In genomic region chr19:47275866-47276461, GRCh38 we compare ENCODE assay signal across 9 cellular contexts. TPM values are rescaled to one million over a fixed set of nuclear protein-coding genes. Genes with fewer than 3 reads are reported as not detected.
DNase-seq lines count a peak whose midpoint lies in the region; ATAC-seq and TF ChIP-seq lines count a peak whose summit lies in the region.
"Had no signal": no experiment of that assay in that cellular context is flagged by ENCODE, and none has a peak within 500 bp of the region (broad histone marks: within the 10 kb centered on the region; RNA-seq: fewer than 3 reads in every experiment).

No MANE protein-coding gene starts in this region.

- H3K36me3 ChIP-seq in hepatocyte (replicated peaks; ENCODE audit: insufficient read depth, low read depth) (no peaks in the 10 kb centered on the region), stomach smooth muscle (ENCODE audit: control insufficient read depth in 2 of 2, insufficient read depth in 2 of 2, low read length in 2 of 2) (peaks cover 5 to 6% of the 10 kb centered on the region in 2 donors)

- no peak for TF ChIP-seq CTCF in activated CD8-positive, alpha-beta T cell treated with anti-CD3 and anti-CD28 coated beads for 36 hours (IDR thresholded peaks at IDR 0.05)
- TF ChIP-seq CTCF in hepatocyte (IDR thresholded peaks at IDR 0.05; ENCODE audit: poor library complexity) = no peak

- H3K9me3 ChIP-seq in hepatocyte (ENCODE audit: low read depth) (no peaks in the 10 kb centered on the region), stomach smooth muscle (ENCODE audit: control insufficient read depth in 2 of 2, low read length in 2 of 2) (no peaks in the 10 kb centered on the region)

- peaks cover 26% of the 10 kb centered on the region for H3K4me1 Mint-ChIP-seq in activated CD8-positive, alpha-beta T cell treated with anti-CD3 and anti-CD28 coated beads for 36 hours (ENCODE audit: low read depth)

- H3K27ac ChIP-seq in hepatocyte (no peak overlapping the region), stomach smooth muscle (ENCODE audit: low read length) (peak overlapping the region; percentile 80)

- H3K27ac Mint-ChIP-seq in activated CD8-positive, alpha-beta T cell treated with anti-CD3 and anti-CD28 coated beads for 36 hours = no peak overlapping the region

- H3K27me3 ChIP-seq in hepatocyte (no peaks in the 10 kb centered on the region), stomach smooth muscle (ENCODE audit: control insufficient read depth in 1 of 2, insufficient read depth in 2 of 2, low read length in 2 of 2) (no peaks in the 10 kb centered on the region)

- CTCF ChIA-PET in activated CD8-positive, alpha-beta T cell treated with anti-CD3 and anti-CD28 coated beads for 36 hours (lab: Charles Lee) = interaction anchor here (1.6 to 3.7 kb wide), 6 partner anchors 8 to 115 kb away, joined by 8 to 22 read pairs (median 10); no protein-coding TSS in a partner anchor

- H3K9me2 ChIP-seq in hepatocyte (replicated peaks; ENCODE audit: insufficient read depth) = no peaks in the 10 kb centered on the region

- peaks cover 10% of the 10 kb centered on the region for H4K20me1 ChIP-seq in hepatocyte (ENCODE audit: insufficient read depth, poor library complexity, severe bottlenecking)

- H2AFZ ChIP-seq in hepatocyte = no peak overlapping the region

- POLR2A ChIA-PET in activated CD8-positive, alpha-beta T cell treated with anti-CD3 and anti-CD28 coated beads for 36 hours (lab: Charles Lee) = interaction anchor here (0.6 to 3.9 kb wide), 8 partner anchors 9 to 160 kb away, joined by 3 to 33 read pairs (median 3); partner anchors contain the start of gene CCDC9

- H3K4me2 ChIP-seq in hepatocyte = peak overlapping the region; percentile 96

- H3K4me1 ChIP-seq in hepatocyte (ENCODE audit: insufficient read depth) = peaks cover 15% of the 10 kb centered on the region
- H3K4me1 ChIP-seq in stomach smooth muscle (ENCODE audit: control insufficient read depth, insufficient read depth, low read length) = peaks cover 57% of the 10 kb centered on the region

- H3K9me3 Mint-ChIP-seq in activated CD8-positive, alpha-beta T cell treated with anti-CD3 and anti-CD28 coated beads for 36 hours = no peaks in the 10 kb centered on the region

- DNase-seq in NCI-H748 (lab: John Stamatoyannopoulos, UW; ENCODE audit: unreplicated experiment) (peak; percentile 38), NCI-H748 treated with DMSO at 0.1 percent for 48 hours (lab: John Stamatoyannopoulos, UW) (no peak), hepatocyte (ENCODE audit: low spot score) (no peak)
- DNase-seq in activated CD8-positive, alpha-beta T cell treated with anti-CD3 and anti-CD28 coated beads for 36 hours = no peak

- peak overlapping the region; percentile 58 for H3K4me3 Mint-ChIP-seq in activated CD8-positive, alpha-beta T cell treated with anti-CD3 and anti-CD28 coated beads for 36 hours

- intact Hi-C loops in activated CD8-positive, alpha-beta T cell treated with anti-CD3 and anti-CD28 coated beads for 36 hours (cut with micrococcal nuclease) = no loop called here

- H3K9ac ChIP-seq in stomach smooth muscle (ENCODE audit: low read length in 2 of 2) = peak overlapping the region; percentile 29 to 82

- 94% methylated on average over 12 of the region's 12 CpGs for WGBS in hepatocyte (ENCODE audit: low lambda C conversion rate, missing lambda C conversion rate)

- no peak overlapping the region for H3K4me3 ChIP-seq in hepatocyte
- peak overlapping the region; percentile 73 for H3K4me3 ChIP-seq in stomach smooth muscle (ENCODE audit: low read length in 2 of 2)

- H3K36me3 Mint-ChIP-seq in activated CD8-positive, alpha-beta T cell treated with anti-CD3 and anti-CD28 coated beads for 36 hours (ENCODE audit: low read depth) = peaks cover 10% of the 10 kb centered on the region

- ATAC-seq in activated CD8-positive, alpha-beta T cell treated with anti-CD3 and anti-CD28 coated beads for 36 hours = no peak
- ATAC-seq in HG03342 (IDR thresholded peaks at IDR 0.05; ENCODE audit: unreplicated experiment) (no peak), HG03432 (IDR thresholded peaks at IDR 0.05; ENCODE audit: unreplicated experiment) (no peak), GM19397 (IDR thresholded peaks at IDR 0.05; ENCODE audit: unreplicated experiment) (no peak)

- peaks cover 9% of the 10 kb centered on the region for H3K79me2 ChIP-seq in hepatocyte

- no peaks in the 10 kb centered on the region for H3K27me3 Mint-ChIP-seq in activated CD8-positive, alpha-beta T cell treated with anti-CD3 and anti-CD28 coated beads for 36 hours

RNA-seq across cellular contexts. Expression of gene INAFM1, which starts 1.3 kb away (rescaled TPM):
- total RNA-seq in activated CD8-positive, alpha-beta T cell treated with anti-CD3 and anti-CD28 coated beads for 36 hours = 10 to 100 TPM; 11.4 to 12.7 TPM
- 1.7 and 1.9 TPM in 2 replicates for total RNA-seq in hepatocyte
- 11.9 and 13.8 TPM in 2 replicates for polyA plus RNA-seq in hepatocyte

RNA-seq across cellular contexts. Expression of gene CCDC9, which starts 19.6 kb away (rescaled TPM):
- 10 to 100 TPM; 24.4 to 27.0 TPM for total RNA-seq in activated CD8-positive, alpha-beta T cell treated with anti-CD3 and anti-CD28 coated beads for 36 hours
- 5.2 and 7.9 TPM in 2 replicates for total RNA-seq in hepatocyte
- polyA plus RNA-seq in hepatocyte = 13.0 and 19.6 TPM in 2 replicates

RNA-seq across cellular contexts. Expression of gene C5AR1, which starts 33.7 kb away (rescaled TPM):
- total RNA-seq in activated CD8-positive, alpha-beta T cell treated with anti-CD3 and anti-CD28 coated beads for 36 hours = 1 to 10 TPM in 1 of 2 experiments, under 1 TPM in 1; 0.65 to 2.2 TPM
- total RNA-seq in hepatocyte = 0.43 and 0.96 TPM in 2 replicates
- 0.99 and 3.2 TPM in 2 replicates for polyA plus RNA-seq in hepatocyte

RNA-seq across cellular contexts. Expression of gene BBC3, which starts 45.0 kb away (rescaled TPM):
- total RNA-seq in activated CD8-positive, alpha-beta T cell treated with anti-CD3 and anti-CD28 coated beads for 36 hours = 10 to 100 TPM; 23.2 to 26.2 TPM
- total RNA-seq in hepatocyte = 8.0 and 9.9 TPM in 2 replicates
- 14.7 and 22.0 TPM in 2 replicates for polyA plus RNA-seq in hepatocyte

RNA-seq across cellular contexts. Expression of gene C5AR2, which starts 56.0 kb away (rescaled TPM):
- total RNA-seq in activated CD8-positive, alpha-beta T cell treated with anti-CD3 and anti-CD28 coated beads for 36 hours = under 1 TPM in 1 of 2 experiments, not detected in 1; 0.18 TPM
- total RNA-seq in hepatocyte = 0.53 TPM in 1 of 2 replicates, not detected in the other
- 0.24 TPM in 1 of 2 replicates, not detected in the other for polyA plus RNA-seq in hepatocyte
- polyA plus RNA-seq: BJ had no signal
